Comparison of ENCODE assay signal across 8 cellular contexts in genomic region chr17:28871056-28871579, GRCh38.
DNase-seq lines count a peak whose midpoint lies in the region; ATAC-seq and TF ChIP-seq lines count a peak whose summit lies in the region.

No MANE protein-coding gene starts in this region.

- peaks cover 21% of the 10 kb centered on the region for H3K4me1 Mint-ChIP-seq in nephron progenitor cell

- H3K9me3 Mint-ChIP-seq in nephron progenitor cell: no peaks in the 10 kb centered on the region

- H3K27me3 Mint-ChIP-seq in nephron progenitor cell (ENCODE audit: low read depth, poor library complexity): peaks cover 8% of the 10 kb centered on the region

- H3K4me3 Mint-ChIP-seq in nephron progenitor cell: no peak overlapping the region

- TF ChIP-seq CTCF in nephron progenitor cell (IDR thresholded peaks at IDR 0.05): no peak

- peak; percentile 84 for ATAC-seq in GM18868 (IDR thresholded peaks at IDR 0.05; ENCODE audit: unreplicated experiment)
- ATAC-seq in HG02798 (IDR thresholded peaks at IDR 0.05; ENCODE audit: poor library complexity, unreplicated experiment): peak; percentile 81
- ATAC-seq in activated CD4-positive, CD25-positive, alpha-beta regulatory T cell treated with anti-CD3 and anti-CD28 coated beads, Interleukin-2, amount 50 U/mL, for 24 hours: peak; percentile 85 to 87

- DNase-seq in nephron progenitor cell (no peak), SHP77 (lab: John Stamatoyannopoulos, UW) (no peak), kidney tubule cell (ENCODE audit: low spot score) (no peak), islet precursor cell (no peak)
- no peak for DNase-seq in effector CD4-positive, alpha-beta T cell

- H3K27ac Mint-ChIP-seq in nephron progenitor cell: peak overlapping the region; percentile 91

- H3K36me3 Mint-ChIP-seq in nephron progenitor cell (ENCODE audit: low read depth): no peaks in the 10 kb centered on the region
